ENCODE assay signal across 9 cellular contexts in the genomic region with DNA sequence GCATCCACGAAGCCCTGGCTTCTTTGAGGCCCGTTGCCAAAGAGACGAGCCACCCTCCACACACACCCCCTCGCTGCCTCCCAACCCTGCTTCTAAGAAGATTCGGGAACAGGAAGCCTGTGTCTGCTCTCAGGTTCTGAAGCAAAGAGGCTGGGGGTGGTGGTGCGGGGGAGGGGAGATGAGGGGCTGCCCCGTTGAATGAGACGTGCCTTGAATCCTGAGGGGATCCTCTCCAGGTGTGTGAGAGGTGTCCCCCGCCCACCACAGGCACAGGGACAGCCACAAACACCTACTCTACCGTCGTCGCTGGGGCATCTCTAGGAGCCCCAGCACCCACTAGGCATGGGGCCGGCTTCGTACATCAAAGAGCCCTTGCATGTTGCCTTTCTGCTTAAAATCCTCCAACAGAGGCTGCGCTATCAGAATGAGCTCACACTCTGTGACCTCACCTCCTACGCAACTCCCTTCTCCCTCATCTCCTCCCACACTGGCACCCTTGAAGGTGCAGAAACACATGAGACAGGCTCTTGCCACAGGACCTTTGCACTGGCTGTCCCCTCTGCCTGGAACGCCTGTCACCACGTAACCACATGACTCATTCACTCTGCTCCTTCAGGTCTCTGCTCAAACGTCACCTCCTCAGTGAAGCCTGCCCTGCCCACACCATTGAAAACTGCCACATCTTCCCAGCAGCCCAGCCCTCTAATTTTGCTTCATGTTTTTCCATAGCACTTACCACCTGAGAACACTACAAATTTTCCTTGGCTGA. TPM values are rescaled to one million over a fixed set of nuclear protein-coding genes. Genes with fewer than 3 reads are reported as not detected.
DNase-seq lines count a peak whose midpoint lies in the region; ATAC-seq, FAIRE-seq and TF ChIP-seq lines count a peak whose summit lies in the region.
"Had no signal": no experiment of that assay in that cellular context is flagged by ENCODE, and none has a peak within 500 bp of the region (broad histone marks: within the 10 kb centered on the region; RNA-seq: fewer than 3 reads in every experiment).

No MANE protein-coding gene starts in this region.

- H3K27me3 ChIP-seq in HL-60 (ENCODE audit: insufficient read depth, poor library complexity, severe bottlenecking) (no peaks in the 10 kb centered on the region), aorta (ENCODE audit: control insufficient read depth in 1 of 2, insufficient read depth in 2 of 2, low read length in 1 of 2) (no peaks in the 10 kb centered on the region)

- no peaks in the 10 kb centered on the region for H3K4me1 ChIP-seq in aorta (ENCODE audit: control insufficient read depth in 1 of 2, insufficient read depth in 2 of 2, low read length in 2 of 2)

- TF ChIP-seq CTCF in HL-60 (IDR thresholded peaks at IDR 0.05; ENCODE audit: insufficient read depth, low read length) = no peak
- TF ChIP-seq CTCF in activated CD8-positive, alpha-beta T cell treated with anti-CD3 and anti-CD28 coated beads for 36 hours (IDR thresholded peaks at IDR 0.05) = no peak
- no peak for TF ChIP-seq CTCF in fibroblast of villous mesenchyme (IDR thresholded peaks at IDR 0.05; ENCODE audit: insufficient read depth, low read depth, low read length)

- no peaks in the 10 kb centered on the region for H3K36me3 ChIP-seq in aorta (ENCODE audit: control insufficient read depth in 1 of 2, insufficient read depth in 2 of 2, low read length in 1 of 2)

- no peaks in the 10 kb centered on the region for H3K9me3 ChIP-seq in aorta (ENCODE audit: control insufficient read depth, low read length)

- DNase-seq in HL-60 (ENCODE audit: low read depth in 1 of 2, low spot score in 1 of 2) = peak; percentile 73 to 84
- DNase-seq in activated CD8-positive, alpha-beta T cell treated with anti-CD3 and anti-CD28 coated beads for 36 hours = peak; percentile 100
- peak; percentile 14 for DNase-seq in fibroblast of villous mesenchyme (ENCODE audit: low read depth)
- DNase-seq in stimulated activated CD8-positive, alpha-beta memory T cell treated with anti-CD3 and anti-CD28 coated beads, Interleukin-2, amount 100 ng/mL, for 48 hours (ENCODE audit: low read depth in 2 of 2) = peak; percentile 82 to 90
- DNase-seq in GM19238 (ENCODE audit: insufficient read length, low spot score) = no peak
- DNase-seq in aorta = no peak
- DNase-seq in H54 (ENCODE audit: insufficient read length, low spot score) = no peak

- peaks cover 10% of the 10 kb centered on the region for H3K9me3 Mint-ChIP-seq in activated CD8-positive, alpha-beta T cell treated with anti-CD3 and anti-CD28 coated beads for 36 hours

- WGBS in aorta, 2 donors = 73 to 77% methylated on average over 19 of the region's 19 CpGs

- no peaks in the 10 kb centered on the region for H3K27me3 Mint-ChIP-seq in activated CD8-positive, alpha-beta T cell treated with anti-CD3 and anti-CD28 coated beads for 36 hours

- H3K36me3 Mint-ChIP-seq in activated CD8-positive, alpha-beta T cell treated with anti-CD3 and anti-CD28 coated beads for 36 hours (ENCODE audit: low read depth) = peaks cover 51% of the 10 kb centered on the region

- intact Hi-C loops in activated CD8-positive, alpha-beta T cell treated with anti-CD3 and anti-CD28 coated beads for 36 hours (cut with micrococcal nuclease) = loop anchor here (2.0 to 5.0 kb wide), 2 partner anchors 52 to 54 kb away; no protein-coding TSS in a partner anchor
- intact Hi-C loops in aorta (cut with DNase I) = no loop called here

- no peak overlapping the region for H3K4me3 ChIP-seq in HL-60 (replicated peaks; ENCODE audit: insufficient read depth, low read length)
- H3K4me3 ChIP-seq in fibroblast of villous mesenchyme (ENCODE audit: low read depth, low read length) = no peak overlapping the region
- no peak overlapping the region for H3K4me3 ChIP-seq in aorta (ENCODE audit: low read length in 2 of 2)

- H3K27ac ChIP-seq in HL-60 (replicated peaks) (no peak overlapping the region), aorta (ENCODE audit: low read depth in 1 of 2, low read length in 2 of 2) (no peak overlapping the region)
- H3K27ac ChIP-seq: KMS-11 had no signal

- H3K27ac Mint-ChIP-seq in activated CD8-positive, alpha-beta T cell treated with anti-CD3 and anti-CD28 coated beads for 36 hours = peak overlapping the region; percentile 84

- H3K4me3 Mint-ChIP-seq in activated CD8-positive, alpha-beta T cell treated with anti-CD3 and anti-CD28 coated beads for 36 hours = peak overlapping the region; percentile 55

- peaks cover 86% of the 10 kb centered on the region for H3K4me1 Mint-ChIP-seq in activated CD8-positive, alpha-beta T cell treated with anti-CD3 and anti-CD28 coated beads for 36 hours (ENCODE audit: low read depth)

- FAIRE-seq in H54 (lab: Jason Lieb, UNC) = no peak

- TF ChIP-seq POLR2A in H54 (IDR thresholded peaks at IDR 0.05; ENCODE audit: low read depth, low read length) = no peak

- CTCF ChIA-PET in activated CD8-positive, alpha-beta T cell treated with anti-CD3 and anti-CD28 coated beads for 36 hours (lab: Charles Lee) = interaction anchor here (1.1 to 1.7 kb wide), 3 partner anchors 30 to 112 kb away, joined by 3 to 7 read pairs (median 6); no protein-coding TSS in a partner anchor

- POLR2A ChIA-PET in activated CD8-positive, alpha-beta T cell treated with anti-CD3 and anti-CD28 coated beads for 36 hours (lab: Charles Lee) = interaction anchor here (0.7 to 2.4 kb wide), 10 partner anchors 9 to 59 kb away, joined by 3 to 9 read pairs (median 4); a partner anchor contains a TSS

- peak; percentile 81 for ATAC-seq in activated CD8-positive, alpha-beta T cell treated with anti-CD3 and anti-CD28 coated beads for 36 hours
- ATAC-seq in HG03439 (IDR thresholded peaks at IDR 0.05; ENCODE audit: unreplicated experiment) (no peak), aorta (ENCODE audit: low FRiP score) (no peak)

RNA-seq across cellular contexts. Expression of a gene that starts 58.5 kb away (rescaled TPM):
- 10 to 100 TPM; 79.7 to 80.5 TPM for total RNA-seq in activated CD8-positive, alpha-beta T cell treated with anti-CD3 and anti-CD28 coated beads for 36 hours
- 23.8 and 57.4 TPM in 2 replicates for total RNA-seq in fibroblast of villous mesenchyme
- 10 to 100 TPM; 40.9 to 44.3 TPM for total RNA-seq in aorta
- 10 to 100 TPM; 20.4 to 49.0 TPM for polyA plus RNA-seq in aorta

Comparison
In these comparisons a context has a peak if more than half of its experiments do, and no peak if none do; other contexts are left out.
1. DNase-seq: peak in HL-60 (2 of 2), activated CD8-positive, alpha-beta T cell treated with anti-CD3 and anti-CD28 coated beads for 36 hours (single experiment), fibroblast of villous mesenchyme (single experiment) and stimulated activated CD8-positive, alpha-beta memory T cell treated with anti-CD3 and anti-CD28 coated beads, Interleukin-2, amount 100 ng/mL, for 48 hours (2 of 2); none in GM19238 (single experiment), aorta (0 of 2) and H54 (single experiment).